ENCODE assay signal across 13 cellular contexts in genomic region chr1:32580348-32581017, GRCh38. TPM values are rescaled to one million over a fixed set of nuclear protein-coding genes. Genes with fewer than 3 reads are reported as not detected.
A peak's percentile ranks its signal among the peaks of the same experiment; 100 is the strongest.
DNase-seq lines count a peak whose midpoint lies in the region; ATAC-seq and TF ChIP-seq lines count a peak whose summit lies in the region.
"Had no signal": no experiment of that assay in that cellular context is flagged by ENCODE, and none has a peak within 500 bp of the region (broad histone marks: within the 10 kb centered on the region; RNA-seq: fewer than 3 reads in every experiment).

No MANE protein-coding gene starts in this region.

- no peak for TF ChIP-seq CTCF in nephron progenitor cell (IDR thresholded peaks at IDR 0.05)

- peak; percentile 28 to 75 for ATAC-seq in activated naive CD4-positive, alpha-beta T cell treated with anti-CD3 and anti-CD28 coated beads, Interleukin-2, amount 50 U/mL, for 72 hours
- ATAC-seq: HCT116 had no signal

- H3K36me3 Mint-ChIP-seq in activated naive CD4-positive, alpha-beta T cell treated with anti-CD3 and anti-CD28 coated beads, Interleukin-2, amount 50 U/mL, for 72 hours = no peaks in the 10 kb centered on the region
- peaks cover 5% of the 10 kb centered on the region for H3K36me3 Mint-ChIP-seq in nephron progenitor cell (ENCODE audit: low read depth)
- H3K36me3 Mint-ChIP-seq: CD4-positive, CD25-positive, alpha-beta regulatory T cell had no signal

- H3K4me1 Mint-ChIP-seq in nephron progenitor cell = no peaks in the 10 kb centered on the region
- H3K4me1 Mint-ChIP-seq: CD4-positive, CD25-positive, alpha-beta regulatory T cell had no signal

- no peaks in the 10 kb centered on the region for H3K9me3 Mint-ChIP-seq in activated naive CD4-positive, alpha-beta T cell treated with anti-CD3 and anti-CD28 coated beads, Interleukin-2, amount 50 U/mL, for 72 hours
- H3K9me3 Mint-ChIP-seq in nephron progenitor cell = no peaks in the 10 kb centered on the region
- H3K9me3 Mint-ChIP-seq: CD4-positive, CD25-positive, alpha-beta regulatory T cell had no signal

- H3K4me3 Mint-ChIP-seq in nephron progenitor cell = no peak overlapping the region
- H3K4me3 Mint-ChIP-seq: CD4-positive, CD25-positive, alpha-beta regulatory T cell had no signal

- DNase-seq in NCI-H82 (lab: John Stamatoyannopoulos, UW) = peak; percentile 18
- DNase-seq in NCI-H82 treated with DMSO at 0.1 percent for 48 hours (lab: John Stamatoyannopoulos, UW; ENCODE audit: unreplicated experiment) = no peak
- DNase-seq in activated naive CD4-positive, alpha-beta T cell treated with anti-CD3 and anti-CD28 coated beads, Interleukin-2, amount 50 U/mL, for 72 hours (ENCODE audit: low spot score in 2 of 2) = no peak
- DNase-seq in activated naive CD4-positive, alpha-beta T cell treated with Interleukin-2 at 50 U/mL for 16 hours = no peak
- peak; percentile 4 for DNase-seq in NCI-H69 (lab: John Stamatoyannopoulos, UW)
- DNase-seq in nephron progenitor cell = no peak
- no peak for DNase-seq in G401 (ENCODE audit: low spot score)
- DNase-seq in NCI-H2196 (lab: John Stamatoyannopoulos, UW; ENCODE audit: unreplicated experiment) = no peak
- DNase-seq: ACHN, DMS53, GM23248 had no signal

- no peak overlapping the region for H3K27ac Mint-ChIP-seq in activated naive CD4-positive, alpha-beta T cell treated with anti-CD3 and anti-CD28 coated beads, Interleukin-2, amount 50 U/mL, for 72 hours
- peak overlapping the region; percentile 56 for H3K27ac Mint-ChIP-seq in nephron progenitor cell
- H3K27ac Mint-ChIP-seq: CD4-positive, CD25-positive, alpha-beta regulatory T cell had no signal

- in situ Hi-C loops in G401 (cut with HindIII; ENCODE audit: low sequenced_read_pairs) = no loop called here

- no peaks in the 10 kb centered on the region for H3K27me3 Mint-ChIP-seq in nephron progenitor cell (ENCODE audit: low read depth, poor library complexity)

RNA-seq across cellular contexts. Expression of gene ZBTB8A, which starts 41.3 kb away (rescaled TPM):
- under 1 TPM; 0.16 to 0.18 TPM for total RNA-seq in activated naive CD4-positive, alpha-beta T cell treated with anti-CD3 and anti-CD28 coated beads, Interleukin-2, amount 50 U/mL, for 72 hours
- 7.7 and 12.0 TPM in 2 replicates for total RNA-seq in G401 (2014; rRNA removed; shearing (Covaris generic))

Comparison
In these comparisons a context has a peak if more than half of its experiments do, and no peak if none do; other contexts are left out.
1. DNase-seq: peak in NCI-H82 (single experiment) and NCI-H69 (single experiment); none in NCI-H82 treated with DMSO at 0.1 percent for 48 hours (single experiment), activated naive CD4-positive, alpha-beta T cell treated with anti-CD3 and anti-CD28 coated beads, Interleukin-2, amount 50 U/mL, for 72 hours (0 of 2), activated naive CD4-positive, alpha-beta T cell treated with Interleukin-2 at 50 U/mL for 16 hours (single experiment), nephron progenitor cell (single experiment), G401 (single experiment) and NCI-H2196 (single experiment).